In genomic region chr18:34796013-34796657, GRCh38 we compare ENCODE assay signal across 16 cellular contexts.
DNase-seq lines count a peak whose midpoint lies in the region; ATAC-seq, FAIRE-seq and TF ChIP-seq lines count a peak whose summit lies in the region.
"Had no signal": no experiment of that assay in that cellular context is flagged by ENCODE, and none has a peak within 500 bp of the region (broad histone marks: within the 10 kb centered on the region; RNA-seq: fewer than 3 reads in every experiment).

No MANE protein-coding gene starts in this region.

- TF ChIP-seq EP300 in esophagus muscularis mucosa (IDR thresholded peaks at IDR 0.05) (no peak), suprapubic skin (IDR thresholded peaks at IDR 0.05) (no peak)

- peaks cover 16 to 36% (median 20%) of the 10 kb centered on the region in 4 donors for H3K4me1 ChIP-seq in esophagus muscularis mucosa
- H3K4me1 ChIP-seq in gastrocnemius medialis = peaks cover 31 to 47% of the 10 kb centered on the region in 2 donors
- H3K4me1 ChIP-seq in suprapubic skin = no peaks in the 10 kb centered on the region
- H3K4me1 ChIP-seq: Caco-2 had no signal

- no peak for TF ChIP-seq CTCF in D721Med (IDR thresholded peaks at IDR 0.05; ENCODE audit: insufficient read depth, missing control alignments)
- no peak for TF ChIP-seq CTCF in esophagus muscularis mucosa (IDR thresholded peaks at IDR 0.05)
- no peak for TF ChIP-seq CTCF in gastrocnemius medialis (IDR thresholded peaks at IDR 0.05 in 4 of 5, conservative IDR thresholded peaks at IDR 0.05 in 1 of 5)
- TF ChIP-seq CTCF in suprapubic skin (IDR thresholded peaks at IDR 0.05) = no peak

- H3K9me3 ChIP-seq in esophagus muscularis mucosa (no peaks in the 10 kb centered on the region), gastrocnemius medialis (no peaks in the 10 kb centered on the region), suprapubic skin (no peaks in the 10 kb centered on the region)
- H3K9me3 ChIP-seq: Caco-2 had no signal

- DNase-seq in D721Med (ENCODE audit: insufficient read length, low spot score) (no peak), G401 (ENCODE audit: low spot score) (peak; percentile 66), esophagus muscularis mucosa (ENCODE audit: extremely low spot score) (no peak), gastrocnemius medialis (peak; percentile 16 to 23), suprapubic skin (ENCODE audit: low spot score in 2 of 2) (no peak), RKO (ENCODE audit: low spot score) (no peak), GF-D8 (lab: John Stamatoyannopoulos, UW) (no peak), NCI-H2081 treated with DMSO at 0.1 percent for 48 hours (lab: John Stamatoyannopoulos, UW) (no peak)
- DNase-seq: Caco-2; CD8-positive, alpha-beta T cell; DMS 273 treated with DMSO at 0.1 percent for 48 hours; EL; H7; HCEC 1CT had no signal

- no peak for TF ChIP-seq POLR2A in esophagus muscularis mucosa (IDR thresholded peaks at IDR 0.05; ENCODE audit: low read depth)
- no peak for TF ChIP-seq POLR2A in gastrocnemius medialis (IDR thresholded peaks at IDR 0.05)
- TF ChIP-seq POLR2A in suprapubic skin (IDR thresholded peaks at IDR 0.05) = no peak

- FAIRE-seq in D721Med (lab: Jason Lieb, UNC) = peak; percentile 77
- FAIRE-seq: GM12892, H1 had no signal

- 49% methylated on average over 7 of the region's 7 CpGs for WGBS in esophagus muscularis mucosa
- WGBS in suprapubic skin = 85% methylated on average over 7 of the region's 7 CpGs

- H3K36me3 ChIP-seq in esophagus muscularis mucosa (peaks cover 0 to 4% (median 1%) of the 10 kb centered on the region in 4 donors), gastrocnemius medialis (no peaks in the 10 kb centered on the region), suprapubic skin (no peaks in the 10 kb centered on the region)

- peak; percentile 77 to 88 for ATAC-seq in gastrocnemius medialis
- ATAC-seq: CD8-positive, alpha-beta T cell had no signal

- H3K4me3 ChIP-seq in esophagus muscularis mucosa (no peak overlapping the region), gastrocnemius medialis (no peak overlapping the region), suprapubic skin (no peak overlapping the region)

- H3K27me3 ChIP-seq in esophagus muscularis mucosa (no peaks in the 10 kb centered on the region), gastrocnemius medialis (no peaks in the 10 kb centered on the region), suprapubic skin (peaks cover 3% of the 10 kb centered on the region)

- H3K27ac ChIP-seq in esophagus muscularis mucosa (replicated peaks in 1 of 4) (peak overlapping the region; percentile 36 to 64 (median 60)), gastrocnemius medialis (peak overlapping the region; percentile 43 to 79 (median 68)), suprapubic skin (no peak overlapping the region)

- intact Hi-C loops in esophagus muscularis mucosa (cut with DNase I) = no loop called here
- intact Hi-C loops in gastrocnemius medialis (cut with DNase I; ENCODE audit: low total_unique reads) = no loop called here

- in situ Hi-C loops in G401 (cut with HindIII; ENCODE audit: low sequenced_read_pairs) = no loop called here
- in situ Hi-C loops in gastrocnemius medialis (cut with MboI; ENCODE audit: low sequenced_read_pairs in 4 of 4) = loop anchor here (10.0 to 25.0 kb wide), 7 partner anchors 131 to 684 kb away; no protein-coding TSS in a partner anchor

Comparison
In these comparisons a context has a peak if more than half of its experiments do, and no peak if none do; other contexts are left out.
1. DNase-seq: peak in G401 (single experiment) and gastrocnemius medialis (2 of 2); none in D721Med (single experiment), esophagus muscularis mucosa (single experiment), suprapubic skin (0 of 2), RKO (single experiment), GF-D8 (single experiment) and NCI-H2081 treated with DMSO at 0.1 percent for 48 hours (single experiment).